Comparison of ENCODE assay signal across 24 cellular contexts in the genomic region with DNA sequence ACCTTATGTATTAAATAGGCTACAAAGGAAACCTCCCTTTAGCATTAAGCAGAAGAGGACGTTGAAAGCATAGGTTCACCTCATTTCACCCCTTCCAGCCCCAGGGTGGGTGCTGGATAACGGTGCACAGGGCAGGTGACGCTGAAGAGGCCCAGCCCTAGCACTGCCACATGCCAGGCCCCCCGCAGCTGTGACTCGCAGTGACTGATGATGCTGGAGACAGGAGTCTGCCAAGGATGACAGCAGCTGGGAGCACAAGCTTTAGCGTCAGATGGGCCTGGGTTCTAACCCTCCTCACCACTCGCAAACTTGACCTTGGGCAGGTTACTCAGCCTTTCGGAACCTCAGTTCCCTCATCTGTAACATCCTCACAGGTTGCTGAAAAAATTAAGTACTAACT.
DNase-seq lines count a peak whose midpoint lies in the region; ATAC-seq and TF ChIP-seq lines count a peak whose summit lies in the region.
"Had no signal": no experiment of that assay in that cellular context is flagged by ENCODE, and none has a peak within 500 bp of the region (broad histone marks: within the 10 kb centered on the region; RNA-seq: fewer than 3 reads in every experiment).

No MANE protein-coding gene starts in this region.

- H3K4me1 Mint-ChIP-seq in endodermal cell, result peaks cover 5% of the 10 kb centered on the region
- no peaks in the 10 kb centered on the region for H3K4me1 Mint-ChIP-seq in endothelial cell (ENCODE audit: unreplicated experiment)
- H3K4me1 Mint-ChIP-seq: activated CD4-positive, alpha-beta T cell treated with anti-CD3 and anti-CD28 coated beads for 36 hours; T-helper 17 cell had no signal

- no peak overlapping the region for H2AFZ ChIP-seq in HCT116 (ENCODE audit: low read depth, low read length, poor library complexity, severe bottlenecking)

- peaks cover 0 to 3% of the 10 kb centered on the region in 2 experiments; a peak in 1 of 4 replicates for H3K4me1 ChIP-seq in HCT116 (ENCODE audit: control insufficient read depth in 1 of 2, insufficient read depth in 2 of 2, low read length in 2 of 2)
- no peaks in the 10 kb centered on the region for H3K4me1 ChIP-seq in endodermal cell (ENCODE audit: control insufficient read depth, insufficient read depth, low read length)
- H3K4me1 ChIP-seq: adrenal gland, psoas muscle, transverse colon had no signal

- RAD21 ChIA-PET in HCT116 (lab: Charles Lee; ENCODE audit: low non-redundant PET in 1 of 2, low total read pairs in 2 of 2, uncharacterized antibody in 2 of 2, unreplicated experiment in 2 of 2), result no interaction called here

- H3K79me2 ChIP-seq in HCT116 (ENCODE audit: insufficient read depth, low read length), result no peaks in the 10 kb centered on the region

- CTCF ChIA-PET in HCT116 (lab: Charles Lee), result interaction anchor here (2.0 kb wide), 1 partner anchor 21 kb away, joined by 5 read pairs; no protein-coding TSS in a partner anchor
- CTCF ChIA-PET in RWPE1 (lab: Yijun Ruan, JAX), result no interaction called here

- H3K27ac ChIP-seq in HCT116 (ENCODE audit: low read depth, low read length) (no peak overlapping the region), endodermal cell (ENCODE audit: low read depth, low read length) (no peak overlapping the region), RWPE1 (no peak overlapping the region)
- H3K27ac ChIP-seq: adrenal gland, brain microvascular endothelial cell, epithelial cell of prostate, psoas muscle, transverse colon had no signal

- H3K4me3 ChIP-seq in HCT116 (replicated peaks in 1 of 2; ENCODE audit: low read depth in 1 of 2, low read length in 2 of 2), result no peak overlapping the region
- H3K4me3 ChIP-seq in endodermal cell (ENCODE audit: low read length), result no peak overlapping the region
- H3K4me3 ChIP-seq: adrenal gland, psoas muscle, transverse colon had no signal

- POLR2A ChIA-PET in HCT116 (lab: Charles Lee) (no interaction called here), RWPE1 (lab: Yijun Ruan, JAX; ENCODE audit: low non-redundant PET) (no interaction called here)

- H3K4me3 Mint-ChIP-seq in endodermal cell (no peak overlapping the region), endothelial cell (ENCODE audit: unreplicated experiment) (no peak overlapping the region)
- H3K4me3 Mint-ChIP-seq: activated CD4-positive, alpha-beta T cell treated with anti-CD3 and anti-CD28 coated beads for 36 hours; CD4-positive, alpha-beta T cell; T-helper 17 cell had no signal

- H3K36me3 ChIP-seq in HCT116 (ENCODE audit: control insufficient read depth in 1 of 2, insufficient read depth in 2 of 2, low read length in 2 of 2), result no peaks in the 10 kb centered on the region
- H3K36me3 ChIP-seq in endodermal cell (ENCODE audit: control insufficient read depth, insufficient read depth, low read length), result no peaks in the 10 kb centered on the region
- H3K36me3 ChIP-seq: adrenal gland, brain microvascular endothelial cell, transverse colon had no signal

- H3K36me3 Mint-ChIP-seq in endodermal cell (ENCODE audit: low read depth) (no peaks in the 10 kb centered on the region), endothelial cell (ENCODE audit: low read depth, unreplicated experiment) (no peaks in the 10 kb centered on the region)

- BruUV-seq in HCT116 (replicated peaks; lab: Mats Ljungman, UMichigan), result no TSS peak

- no peak overlapping the region for H3K27ac Mint-ChIP-seq in endodermal cell
- no peak overlapping the region for H3K27ac Mint-ChIP-seq in endothelial cell (ENCODE audit: unreplicated experiment)
- H3K27ac Mint-ChIP-seq: activated CD4-positive, alpha-beta T cell treated with anti-CD3 and anti-CD28 coated beads for 36 hours; CD4-positive, alpha-beta T cell; T-helper 17 cell had no signal

- H3K9me3 Mint-ChIP-seq in endodermal cell (no peaks in the 10 kb centered on the region), endothelial cell (ENCODE audit: unreplicated experiment) (no peaks in the 10 kb centered on the region)
- H3K9me3 Mint-ChIP-seq: CD4-positive, alpha-beta T cell had no signal

- H3K27me3 Mint-ChIP-seq in endodermal cell (ENCODE audit: insufficient read depth), result no peaks in the 10 kb centered on the region
- no peaks in the 10 kb centered on the region for H3K27me3 Mint-ChIP-seq in endothelial cell (ENCODE audit: unreplicated experiment)

- WGBS in endodermal cell (ENCODE audit: insufficient coverage in 1 of 2, insufficient read length in 1 of 2), 2 experiments, result 80 to 85% methylated on average over 2 to 8 of the region's 8 CpGs

- peak; percentile 59; the same call in 1 of the 2 replicates for ATAC-seq in HCT116
- ATAC-seq: activated CD4-positive, alpha-beta T cell treated with anti-CD3 and anti-CD28 coated beads for 36 hours; T-helper 17 cell had no signal

- DNase-seq in EL (peak; percentile 18), HCT116 (ENCODE audit: low read depth, low spot score) (no peak), NCI-H2171 (lab: John Stamatoyannopoulos, UW) (peak; percentile 64), endodermal cell (peak; percentile 68), RWPE1 (ENCODE audit: low spot score) (no peak), RKO (ENCODE audit: low spot score) (no peak), endothelial cell (ENCODE audit: low spot score) (no peak)
- DNase-seq: activated CD4-positive, alpha-beta T cell treated with anti-CD3 and anti-CD28 coated beads for 36 hours; activated naive CD4-positive, alpha-beta T cell; activated T-cell treated with anti-CD3 and anti-CD28 coated beads, Interleukin-2, amount 50 U/mL, for 48 hours; adrenal gland; brain microvascular endothelial cell; CD4-positive, alpha-beta T cell; GF-D8; GOT3; KG1; mesenchymal stem cell; NCI-H1092; nucleus accumbens; psoas muscle; stimulated activated CD8-positive, alpha-beta memory T cell treated with anti-CD3 and anti-CD28 coated beads, Interleukin-4, amount 100 ng/mL, for 48 hours; T-helper 17 cell; transverse colon had no signal

- H3K4me2 ChIP-seq in HCT116 (ENCODE audit: low read length), result no peak overlapping the region

- no peak for TF ChIP-seq RAD21 in HCT116 (IDR thresholded peaks at IDR 0.05; ENCODE audit: low read depth)

- TF ChIP-seq CTCF in HCT116 (IDR thresholded peaks at IDR 0.05 in 2 of 3, conservative IDR thresholded peaks at IDR 0.05 in 1 of 3; ENCODE audit: borderline replicate concordance in 1 of 3, insufficient read depth in 1 of 3, low read depth in 2 of 3, low read length in 2 of 3), result no peak
- TF ChIP-seq CTCF in endodermal cell (conservative IDR thresholded peaks at IDR 0.05), result no peak
- TF ChIP-seq CTCF in RWPE1 (conservative IDR thresholded peaks at IDR 0.05; ENCODE audit: low read depth), result no peak
- TF ChIP-seq CTCF in endothelial cell (IDR thresholded peaks at IDR 0.05; ENCODE audit: unreplicated experiment), result no peak

- H3K9ac ChIP-seq in HCT116 (ENCODE audit: low read length), result no peak overlapping the region
- H3K9ac ChIP-seq in endodermal cell (ENCODE audit: extremely low read depth, low read length, poor library complexity, severe bottlenecking), result no peak overlapping the region

- no peaks in the 10 kb centered on the region for H4K20me1 ChIP-seq in HCT116 (ENCODE audit: insufficient read depth)

- H3K9me3 ChIP-seq in HCT116 (ENCODE audit: control insufficient read depth in 1 of 2, insufficient read depth in 1 of 2, low read depth in 1 of 2, low read length in 2 of 2), result no peaks in the 10 kb centered on the region
- no peaks in the 10 kb centered on the region for H3K9me3 ChIP-seq in endodermal cell (ENCODE audit: control insufficient read depth, low read length)
- H3K9me3 ChIP-seq: adrenal gland, psoas muscle, transverse colon had no signal

- no peak for TF ChIP-seq POLR2A in HCT116 (IDR thresholded peaks at IDR 0.05; ENCODE audit: borderline replicate concordance, extremely low read depth, insufficient read depth, insufficient read length)

- H3K27me3 ChIP-seq in HCT116 (ENCODE audit: insufficient read depth, low read length) (no peaks in the 10 kb centered on the region), endodermal cell (ENCODE audit: control insufficient read depth, insufficient read depth, low read length, poor library complexity, severe bottlenecking) (no peaks in the 10 kb centered on the region)
- H3K27me3 ChIP-seq: adrenal gland, brain microvascular endothelial cell, transverse colon had no signal

- H3K9me2 ChIP-seq in HCT116 (ENCODE audit: insufficient read depth), result no peaks in the 10 kb centered on the region

- intact Hi-C loops in HCT116 (cut with micrococcal nuclease), result no loop called here

TF ChIP-seq in HCT116, 20 proteins besides CTCF, POLR2A, EP300 and RAD21 (continues in another document):
- no peak for TF ChIP-seq TCF7L2 (IDR thresholded peaks at IDR 0.05; ENCODE audit: borderline replicate concordance, extremely low read depth, insufficient read depth, insufficient read length)
- no peak for TF ChIP-seq ZNF274 (IDR thresholded peaks at IDR 0.05; ENCODE audit: low read depth, low read length)
- TF ChIP-seq POLR2AphosphoS5 (IDR thresholded peaks at IDR 0.05; ENCODE audit: low read depth, low read length), result no peak
- TF ChIP-seq SP1 (IDR thresholded peaks at IDR 0.05; ENCODE audit: low read depth), result no peak
- no peak for TF ChIP-seq ZFX (IDR thresholded peaks at IDR 0.05)
- no peak for TF ChIP-seq EZH2 (IDR thresholded peaks at IDR 0.05)
- no peak for TF ChIP-seq ELF1 (IDR thresholded peaks at IDR 0.05; ENCODE audit: borderline replicate concordance, low read depth)
- TF ChIP-seq, protein P1, sequence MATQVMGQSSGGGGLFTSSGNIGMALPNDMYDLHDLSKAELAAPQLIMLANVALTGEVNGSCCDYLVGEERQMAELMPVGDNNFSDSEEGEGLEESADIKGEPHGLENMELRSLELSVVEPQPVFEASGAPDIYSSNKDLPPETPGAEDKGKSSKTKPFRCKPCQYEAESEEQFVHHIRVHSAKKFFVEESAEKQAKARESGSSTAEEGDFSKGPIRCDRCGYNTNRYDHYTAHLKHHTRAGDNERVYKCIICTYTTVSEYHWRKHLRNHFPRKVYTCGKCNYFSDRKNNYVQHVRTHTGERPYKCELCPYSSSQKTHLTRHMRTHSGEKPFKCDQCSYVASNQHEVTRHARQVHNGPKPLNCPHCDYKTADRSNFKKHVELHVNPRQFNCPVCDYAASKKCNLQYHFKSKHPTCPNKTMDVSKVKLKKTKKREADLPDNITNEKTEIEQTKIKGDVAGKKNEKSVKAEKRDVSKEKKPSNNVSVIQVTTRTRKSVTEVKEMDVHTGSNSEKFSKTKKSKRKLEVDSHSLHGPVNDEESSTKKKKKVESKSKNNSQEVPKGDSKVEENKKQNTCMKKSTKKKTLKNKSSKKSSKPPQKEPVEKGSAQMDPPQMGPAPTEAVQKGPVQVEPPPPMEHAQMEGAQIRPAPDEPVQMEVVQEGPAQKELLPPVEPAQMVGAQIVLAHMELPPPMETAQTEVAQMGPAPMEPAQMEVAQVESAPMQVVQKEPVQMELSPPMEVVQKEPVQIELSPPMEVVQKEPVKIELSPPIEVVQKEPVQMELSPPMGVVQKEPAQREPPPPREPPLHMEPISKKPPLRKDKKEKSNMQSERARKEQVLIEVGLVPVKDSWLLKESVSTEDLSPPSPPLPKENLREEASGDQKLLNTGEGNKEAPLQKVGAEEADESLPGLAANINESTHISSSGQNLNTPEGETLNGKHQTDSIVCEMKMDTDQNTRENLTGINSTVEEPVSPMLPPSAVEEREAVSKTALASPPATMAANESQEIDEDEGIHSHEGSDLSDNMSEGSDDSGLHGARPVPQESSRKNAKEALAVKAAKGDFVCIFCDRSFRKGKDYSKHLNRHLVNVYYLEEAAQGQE (IDR thresholded peaks at IDR 0.05; ENCODE audit: low read depth), result no peak

Comparison
In these comparisons a context has a peak if more than half of its experiments do, and no peak if none do; other contexts are left out.
1. DNase-seq: peak in EL (single experiment), NCI-H2171 (single experiment) and endodermal cell (single experiment); none in HCT116 (single experiment), RWPE1 (single experiment), RKO (single experiment) and endothelial cell (single experiment).